In genomic region chr16:62034236-62035114, GRCh38 we compare ENCODE assay signal across 12 cellular contexts. TPM values are rescaled to one million over a fixed set of nuclear protein-coding genes. Genes with fewer than 3 reads are reported as not detected.
DNase-seq lines count a peak whose midpoint lies in the region; ATAC-seq and TF ChIP-seq lines count a peak whose summit lies in the region.
"Had no signal": no experiment of that assay in that cellular context is flagged by ENCODE, and none has a peak within 500 bp of the region (broad histone marks: within the 10 kb centered on the region; RNA-seq: fewer than 3 reads in every experiment).

No MANE protein-coding gene starts in this region.

- H3K9me3 Mint-ChIP-seq in activated naive CD4-positive, alpha-beta T cell treated with anti-CD3 and anti-CD28 coated beads, Interleukin-2, amount 10 ng/mL, durations not matched to agents 7 days and 5 days: peaks cover under 1% of the 10 kb centered on the region

- TF ChIP-seq CTCF in AG10803 (conservative IDR thresholded peaks at IDR 0.05; ENCODE audit: low read length) (no peak), hepatocyte (IDR thresholded peaks at IDR 0.05; ENCODE audit: poor library complexity) (no peak), parathyroid adenoma (IDR thresholded peaks at IDR 0.05) (no peak)

- H2AFZ ChIP-seq in hepatocyte (peak overlapping the region; percentile 39), parathyroid adenoma (no peak overlapping the region)

- H3K36me3 Mint-ChIP-seq in activated naive CD4-positive, alpha-beta T cell treated with anti-CD3 and anti-CD28 coated beads, Interleukin-2, amount 10 ng/mL, durations not matched to agents 7 days and 5 days: no peaks in the 10 kb centered on the region

- no peak overlapping the region for H3K27ac Mint-ChIP-seq in activated naive CD4-positive, alpha-beta T cell treated with anti-CD3 and anti-CD28 coated beads, Interleukin-2, amount 10 ng/mL, durations not matched to agents 7 days and 5 days

- H3K4me1 Mint-ChIP-seq in activated naive CD4-positive, alpha-beta T cell treated with anti-CD3 and anti-CD28 coated beads, Interleukin-2, amount 10 ng/mL, durations not matched to agents 7 days and 5 days: no peaks in the 10 kb centered on the region

- H3K9me2 ChIP-seq in hepatocyte (replicated peaks; ENCODE audit: insufficient read depth): no peaks in the 10 kb centered on the region

- WGBS in hepatocyte (ENCODE audit: low lambda C conversion rate, missing lambda C conversion rate): 4% methylated on average over 32 of the region's 32 CpGs

- H3K4me3 Mint-ChIP-seq in activated naive CD4-positive, alpha-beta T cell treated with anti-CD3 and anti-CD28 coated beads, Interleukin-2, amount 10 ng/mL, durations not matched to agents 7 days and 5 days: no peak overlapping the region

- CTCF ChIA-PET in activated naive CD4-positive, alpha-beta T cell treated with anti-CD3 and anti-CD28 coated beads, Interleukin-2, amount 10 ng/mL, durations not matched to agents 7 days and 5 days (lab: Charles Lee): no interaction called here

- H3K79me2 ChIP-seq in hepatocyte (no peaks in the 10 kb centered on the region), parathyroid adenoma (no peaks in the 10 kb centered on the region)

- H3K27ac ChIP-seq in hepatocyte: no peak overlapping the region
- H3K27ac ChIP-seq in parathyroid adenoma: no peak overlapping the region
- H3K27ac ChIP-seq: C4-2B had no signal

- peak overlapping the region; percentile 89 for H3K4me2 ChIP-seq in hepatocyte
- peak overlapping the region; percentile 61 for H3K4me2 ChIP-seq in parathyroid adenoma (ENCODE audit: low read length)

- H3K4me1 ChIP-seq in hepatocyte (ENCODE audit: insufficient read depth) (peaks cover 9% of the 10 kb centered on the region), parathyroid adenoma (no peaks in the 10 kb centered on the region)

- ATAC-seq in GM19023 (IDR thresholded peaks at IDR 0.05; ENCODE audit: unreplicated experiment) (no peak), HG03175 (IDR thresholded peaks at IDR 0.05; ENCODE audit: unreplicated experiment) (no peak)
- ATAC-seq: GM12878, mucosa of descending colon had no signal

- peak overlapping the region; percentile 50 for H3K4me3 ChIP-seq in AG10803 (ENCODE audit: low read length)
- peak overlapping the region; percentile 25 for H3K4me3 ChIP-seq in hepatocyte
- H3K4me3 ChIP-seq in parathyroid adenoma (ENCODE audit: low read depth, low read length): peak overlapping the region; percentile 18
- H3K4me3 ChIP-seq: GM12878, mucosa of descending colon had no signal

- H3K36me3 ChIP-seq in hepatocyte (replicated peaks; ENCODE audit: insufficient read depth, low read depth): no peaks in the 10 kb centered on the region
- H3K36me3 ChIP-seq in parathyroid adenoma (ENCODE audit: control insufficient read depth, insufficient read depth, low read length): no peaks in the 10 kb centered on the region

- no peaks in the 10 kb centered on the region for H3K9me3 ChIP-seq in hepatocyte (ENCODE audit: low read depth)
- no peaks in the 10 kb centered on the region for H3K9me3 ChIP-seq in parathyroid adenoma (ENCODE audit: control insufficient read depth, low read length)
- H3K9me3 ChIP-seq: mucosa of descending colon had no signal

- no peaks in the 10 kb centered on the region for H4K20me1 ChIP-seq in hepatocyte (ENCODE audit: insufficient read depth, poor library complexity, severe bottlenecking)

- no peak overlapping the region for H3K9ac ChIP-seq in parathyroid adenoma

- no peak for DNase-seq in AG10803 (ENCODE audit: low read depth)
- peak; percentile 23 for DNase-seq in NCI-H748 treated with DMSO at 0.1 percent for 48 hours (lab: John Stamatoyannopoulos, UW)
- no peak for DNase-seq in hepatocyte (ENCODE audit: low spot score)
- DNase-seq in COLO668 (lab: John Stamatoyannopoulos, UW; ENCODE audit: unreplicated experiment): no peak
- no peak for DNase-seq in activated naive CD4-positive, alpha-beta T cell treated with anti-CD3 and anti-CD28 coated beads, Interleukin-2, amount 10 ng/mL, durations not matched to agents 7 days and 5 days
- DNase-seq: mucosa of descending colon had no signal

- H3K27me3 ChIP-seq in hepatocyte (peaks cover 73% of the 10 kb centered on the region), parathyroid adenoma (ENCODE audit: control insufficient read depth, insufficient read depth, low read length) (peaks cover 2% of the 10 kb centered on the region)

- peaks cover 31% of the 10 kb centered on the region for H3K27me3 Mint-ChIP-seq in activated naive CD4-positive, alpha-beta T cell treated with anti-CD3 and anti-CD28 coated beads, Interleukin-2, amount 10 ng/mL, durations not matched to agents 7 days and 5 days

RNA-seq across cellular contexts. Expression of gene CDH8, which starts 1.8 kb away (rescaled TPM):
- total RNA-seq in hepatocyte: 2.1 TPM in 2 replicates
- 2.2 and 4.8 TPM in 2 replicates for polyA plus RNA-seq in hepatocyte
- total RNA-seq: endothelial cell of umbilical vein had no signal
- polyA plus RNA-seq: endothelial cell of umbilical vein had no signal
